In the genomic region with DNA sequence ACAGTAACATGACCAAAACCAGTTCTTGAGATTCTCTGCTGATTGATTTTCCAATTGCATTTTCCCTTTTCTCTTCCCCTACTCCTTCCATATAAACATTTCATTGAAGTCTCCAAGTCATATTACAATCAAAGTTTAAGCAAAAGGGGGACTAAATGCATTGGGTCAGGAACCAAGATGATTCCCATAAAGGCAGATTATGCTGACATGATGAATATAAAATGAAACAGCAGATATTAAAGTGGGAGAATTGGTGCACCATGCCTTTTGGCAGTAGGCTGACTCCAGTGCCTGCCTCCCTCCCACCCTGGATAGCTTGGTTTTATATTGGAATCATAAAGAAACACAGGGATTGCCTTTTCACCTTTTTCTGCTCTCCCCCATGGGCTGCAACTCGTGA, we compare ENCODE assay signal across 25 cellular contexts.
DNase-seq lines count a peak whose midpoint lies in the region; ATAC-seq, FAIRE-seq and TF ChIP-seq lines count a peak whose summit lies in the region.
"Had no signal": no experiment of that assay in that cellular context is flagged by ENCODE, and none has a peak within 500 bp of the region (broad histone marks: within the 10 kb centered on the region; RNA-seq: fewer than 3 reads in every experiment).

No MANE protein-coding gene starts in this region.

- H3K4me3 Mint-ChIP-seq in glutamatergic neuron (ENCODE audit: unreplicated experiment) = no peak overlapping the region
- no peak overlapping the region for H3K4me3 Mint-ChIP-seq in stimulated activated memory B cell treated with anti-CD40 and anti-IgM and Interleukin-4, amounts not matched to agents 10 μg/mL and 1 μg/mL and 100 μg/mL, for 72 hours
- H3K4me3 Mint-ChIP-seq: B cell; CD4-positive, alpha-beta memory T cell; CD8-positive, alpha-beta memory T cell had no signal

- H3K79me2 ChIP-seq in DOHH2 (ENCODE audit: control insufficient read depth, low read length) (peaks cover 74% of the 10 kb centered on the region), OCI-LY1 (ENCODE audit: insufficient read depth, low read length) (no peaks in the 10 kb centered on the region)

- TF ChIP-seq RAD21 in A549 (conservative IDR thresholded peaks at IDR 0.05 in 1 of 2, IDR thresholded peaks at IDR 0.05 in 1 of 2) = no peak

- H3K9me3 Mint-ChIP-seq in glutamatergic neuron (ENCODE audit: unreplicated experiment) = peaks cover 7% of the 10 kb centered on the region
- peaks cover 6% of the 10 kb centered on the region for H3K9me3 Mint-ChIP-seq in stimulated activated memory B cell treated with anti-CD40 and anti-IgM and Interleukin-4, amounts not matched to agents 10 μg/mL and 1 μg/mL and 100 μg/mL, for 72 hours

- no peak for DNase-seq in A549 (ENCODE audit: low read depth in 1 of 2, low spot score in 1 of 2)
- DNase-seq in glutamatergic neuron = no peak
- DNase-seq in putamen (ENCODE audit: low spot score) = no peak
- DNase-seq: 8988T; AML-193; CD4-positive, alpha-beta memory T cell; CD8-positive, alpha-beta memory T cell; COR-L47; DMS 273 treated with DMSO at 0.1 percent for 48 hours; DMS153; DMS53; DMS79; DND-41; GF-D8 had no signal

- H3K4me2 ChIP-seq in A549 (no peak overlapping the region), DOHH2 (ENCODE audit: low read length) (peak overlapping the region; percentile 68), OCI-LY1 (ENCODE audit: low read length) (no peak overlapping the region)
- H3K4me2 ChIP-seq: BLaER1 treated with 17β-estradiol and CSF1 and Interleukin-3, amounts not matched to agents 10 nM and 100 nM had no signal

- POLR2A ChIA-PET in A549 (lab: Yijun Ruan, JAX) = no interaction called here

- H3K27ac ChIP-seq in A549 (no peak overlapping the region), DOHH2 (ENCODE audit: low read depth, low read length) (peak overlapping the region; percentile 97), OCI-LY1 (ENCODE audit: low read depth, low read length, poor library complexity, severe bottlenecking) (peak overlapping the region; percentile 99)
- H3K27ac ChIP-seq: BLaER1 treated with 17β-estradiol and CSF1 and Interleukin-3, amounts not matched to agents 10 nM and 100 nM; C4-2B had no signal

- TF ChIP-seq POLR2A in A549 (IDR thresholded peaks at IDR 0.05; ENCODE audit: low read length) = no peak

- H3K4me3 ChIP-seq in A549 (no peak overlapping the region), DOHH2 (ENCODE audit: low read length) (0 out of 2 replicates have a peak overlapping the region, but pooled peaks have one; percentile 58), OCI-LY1 (ENCODE audit: low read depth, low read length, poor library complexity, severe bottlenecking) (no peak overlapping the region)
- H3K4me3 ChIP-seq: BLaER1 treated with 17β-estradiol and CSF1 and Interleukin-3, amounts not matched to agents 10 nM and 100 nM had no signal

- CTCF ChIA-PET in A549 (lab: Yijun Ruan, JAX) = no interaction called here

- H3K9me3 ChIP-seq in A549 = no peaks in the 10 kb centered on the region
- H3K9me3 ChIP-seq in DOHH2 (ENCODE audit: control insufficient read depth, insufficient read depth, low read length) = no peaks in the 10 kb centered on the region
- no peaks in the 10 kb centered on the region for H3K9me3 ChIP-seq in OCI-LY1 (ENCODE audit: low read length)
- H3K9me3 ChIP-seq: BLaER1 treated with 17β-estradiol and CSF1 and Interleukin-3, amounts not matched to agents 10 nM and 100 nM had no signal

- peaks cover 19% of the 10 kb centered on the region for H3F3A ChIP-seq in DOHH2 (ENCODE audit: control insufficient read depth, insufficient read depth)
- no peaks in the 10 kb centered on the region for H3F3A ChIP-seq in OCI-LY1 (ENCODE audit: insufficient read depth, low read length)

- H3K4me1 ChIP-seq in A549 (no peaks in the 10 kb centered on the region), DOHH2 (ENCODE audit: control insufficient read depth, low read length) (peaks cover 93% of the 10 kb centered on the region), OCI-LY1 (ENCODE audit: insufficient read depth, low read length, severe bottlenecking) (peaks cover 72% of the 10 kb centered on the region)
- H3K4me1 ChIP-seq: BLaER1 treated with 17β-estradiol and CSF1 and Interleukin-3, amounts not matched to agents 10 nM and 100 nM had no signal

- no peaks in the 10 kb centered on the region for H3K9me2 ChIP-seq in DOHH2 (replicated peaks; ENCODE audit: control insufficient read depth, low read length)
- no peaks in the 10 kb centered on the region for H3K9me2 ChIP-seq in OCI-LY1 (ENCODE audit: low read depth, low read length)

- TF ChIP-seq CTCF in A549 (IDR thresholded peaks at IDR 0.05) = no peak
- no peak for TF ChIP-seq CTCF in DOHH2 (IDR thresholded peaks at IDR 0.05; ENCODE audit: low read depth, low read length, poor library complexity, severe bottlenecking)
- TF ChIP-seq CTCF in OCI-LY1 (IDR thresholded peaks at IDR 0.05; ENCODE audit: low read length) = no peak
- no peak for TF ChIP-seq CTCF in glutamatergic neuron (IDR thresholded peaks at IDR 0.05; ENCODE audit: partially characterized antibody, unreplicated experiment)

- no peak overlapping the region for H2AFZ ChIP-seq in OCI-LY1 (ENCODE audit: low read length)

- ATAC-seq in A549 = no peak
- ATAC-seq in stimulated activated memory B cell treated with anti-CD40 and anti-IgM and Interleukin-4, amounts not matched to agents 10 μg/mL and 1 μg/mL and 100 μg/mL, for 72 hours = no peak
- ATAC-seq in GM21723 (IDR thresholded peaks at IDR 0.05; ENCODE audit: unreplicated experiment) = no peak

- peaks cover 36% of the 10 kb centered on the region for H3K4me1 Mint-ChIP-seq in glutamatergic neuron (ENCODE audit: low read depth, unreplicated experiment)
- H3K4me1 Mint-ChIP-seq in stimulated activated memory B cell treated with anti-CD40 and anti-IgM and Interleukin-4, amounts not matched to agents 10 μg/mL and 1 μg/mL and 100 μg/mL, for 72 hours = no peaks in the 10 kb centered on the region
- H3K4me1 Mint-ChIP-seq: B cell; CD4-positive, alpha-beta memory T cell; CD8-positive, alpha-beta memory T cell had no signal

- peaks cover 2% of the 10 kb centered on the region for H3K27me3 Mint-ChIP-seq in glutamatergic neuron (ENCODE audit: unreplicated experiment)
- no peaks in the 10 kb centered on the region for H3K27me3 Mint-ChIP-seq in stimulated activated memory B cell treated with anti-CD40 and anti-IgM and Interleukin-4, amounts not matched to agents 10 μg/mL and 1 μg/mL and 100 μg/mL, for 72 hours
- H3K27me3 Mint-ChIP-seq: B cell; CD4-positive, alpha-beta memory T cell; CD8-positive, alpha-beta memory T cell had no signal

- H3K36me3 ChIP-seq in DOHH2 (ENCODE audit: control insufficient read depth, low read length) = peaks cover 49% of the 10 kb centered on the region
- H3K36me3 ChIP-seq in OCI-LY1 (ENCODE audit: insufficient read depth, low read length) = no peaks in the 10 kb centered on the region
- H3K36me3 ChIP-seq: BLaER1 treated with 17β-estradiol and CSF1 and Interleukin-3, amounts not matched to agents 10 nM and 100 nM had no signal

- FAIRE-seq in A549 (lab: Jason Lieb, UNC) = no peak
- FAIRE-seq: A204.1, G401.6, GM12891, GM19239 had no signal

- no peak for TF ChIP-seq EP300 in A549 (IDR thresholded peaks at IDR 0.05)

- H4K20me1 ChIP-seq in DOHH2 (ENCODE audit: control insufficient read depth, insufficient read depth, low read depth, low read length) (no peaks in the 10 kb centered on the region), OCI-LY1 (ENCODE audit: insufficient read depth, low read length) (no peaks in the 10 kb centered on the region)

- no peaks in the 10 kb centered on the region for H3K27me3 ChIP-seq in DOHH2 (ENCODE audit: control insufficient read depth, low read length)
- no peaks in the 10 kb centered on the region for H3K27me3 ChIP-seq in OCI-LY1 (ENCODE audit: insufficient read depth, low read length)
- H3K27me3 ChIP-seq: BLaER1 treated with 17β-estradiol and CSF1 and Interleukin-3, amounts not matched to agents 10 nM and 100 nM had no signal

- H3K9ac ChIP-seq in OCI-LY1 (ENCODE audit: low read length) = peak overlapping the region; percentile 70; the same call in 1 of the 2 replicates
- H3K9ac ChIP-seq: BLaER1 treated with 17β-estradiol and CSF1 and Interleukin-3, amounts not matched to agents 10 nM and 100 nM had no signal

- H3K27ac Mint-ChIP-seq in glutamatergic neuron (ENCODE audit: unreplicated experiment) = peak overlapping the region; percentile 25
- H3K27ac Mint-ChIP-seq in stimulated activated memory B cell treated with anti-CD40 and anti-IgM and Interleukin-4, amounts not matched to agents 10 μg/mL and 1 μg/mL and 100 μg/mL, for 72 hours = no peak overlapping the region
- H3K27ac Mint-ChIP-seq: B cell; CD4-positive, alpha-beta memory T cell; CD8-positive, alpha-beta memory T cell had no signal

- WGBS in A549 (ENCODE audit: missing lambda C conversion rate) = 0% methylated on average over 1 of the region's 1 CpG

- H3K36me3 Mint-ChIP-seq in glutamatergic neuron (ENCODE audit: unreplicated experiment) = peaks cover 9% of the 10 kb centered on the region
- no peaks in the 10 kb centered on the region for H3K36me3 Mint-ChIP-seq in stimulated activated memory B cell treated with anti-CD40 and anti-IgM and Interleukin-4, amounts not matched to agents 10 μg/mL and 1 μg/mL and 100 μg/mL, for 72 hours
- H3K36me3 Mint-ChIP-seq: CD4-positive, alpha-beta memory T cell; CD8-positive, alpha-beta memory T cell had no signal

TF ChIP-seq in A549, 52 proteins besides CTCF, POLR2A, EP300 and RAD21:
- TF ChIP-seq MAFK (IDR thresholded peaks at IDR 0.05; ENCODE audit: partially characterized antibody) = peak; percentile 55
- no peak for TF ChIP-seq CBX8 (IDR thresholded peaks at IDR 0.05)
TF ChIP-seq in A549: peak in this region for 1.

Comparison
In these comparisons a context has a peak if more than half of its experiments do, and no peak if none do; other contexts are left out.
1. H3K27ac ChIP-seq: peak in DOHH2 (single experiment) and OCI-LY1 (single experiment); none in A549 (0 of 2).